Comparison of ENCODE assay signal across 2 cellular contexts in genomic region chr6:109006818-109007217, GRCh38.
TF ChIP-seq lines count a peak whose summit lies in the region.

No MANE protein-coding gene starts in this region.

TF ChIP-seq in SK-N-SH, 30 proteins besides CTCF, POLR2A, EP300 and RAD21:
- no peak for TF ChIP-seq REST (IDR thresholded peaks at IDR 0.05; ENCODE audit: low read depth, low read length)
- TF ChIP-seq NFIC (IDR thresholded peaks at IDR 0.05; ENCODE audit: borderline replicate concordance): no peak
- TF ChIP-seq TEAD4 (IDR thresholded peaks at IDR 0.05; ENCODE audit: borderline replicate concordance, insufficient read depth): no peak
- TF ChIP-seq SMC3 (IDR thresholded peaks at IDR 0.05; ENCODE audit: low read depth, low read length): no peak
- peak; percentile 57 for TF ChIP-seq GATA2 (CRISPR knock-in tag; IDR thresholded peaks at IDR 0.05)
- TF ChIP-seq GABPA (IDR thresholded peaks at IDR 0.05; ENCODE audit: low read depth): no peak
- TF ChIP-seq RCOR1 (IDR thresholded peaks at IDR 0.05; ENCODE audit: low read length): 0 out of 2 replicates have a peak, but pooled peaks have one; percentile 25
- TF ChIP-seq FOXJ3 (CRISPR knock-in tag; IDR thresholded peaks at IDR 0.05): no peak
- TF ChIP-seq JUND (IDR thresholded peaks at IDR 0.05): no peak
- no peak for TF ChIP-seq CHD2 (IDR thresholded peaks at IDR 0.05; ENCODE audit: low read length, partially characterized antibody)

TF ChIP-seq in SK-N-SH treated with all-trans-retinoic acid at 6 μM for 48 hours, 23 proteins besides CTCF, POLR2A, EP300 and RAD21 (continued from another document):
- no peak for TF ChIP-seq CREB5 (CRISPR knock-in tag; IDR thresholded peaks at IDR 0.05; ENCODE audit: low read depth)
- no peak for TF ChIP-seq SNAI2 (CRISPR knock-in tag; IDR thresholded peaks at IDR 0.05)
- no peak for TF ChIP-seq GLIS3 (CRISPR knock-in tag; IDR thresholded peaks at IDR 0.05)
- no peak for TF ChIP-seq ZC3H10 (CRISPR knock-in tag; IDR thresholded peaks at IDR 0.05)
- no peak for TF ChIP-seq PATZ1 (CRISPR knock-in tag; IDR thresholded peaks at IDR 0.05; ENCODE audit: borderline replicate concordance)
- TF ChIP-seq ISL1 (CRISPR knock-in tag; IDR thresholded peaks at IDR 0.05): no peak
- no peak for TF ChIP-seq BACH2 (CRISPR knock-in tag; IDR thresholded peaks at IDR 0.05; ENCODE audit: borderline replicate concordance)
- no peak for TF ChIP-seq ZFP3 (CRISPR knock-in tag; IDR thresholded peaks at IDR 0.05)
- TF ChIP-seq RARB (CRISPR knock-in tag; IDR thresholded peaks at IDR 0.05): no peak
- no peak for TF ChIP-seq CSRNP3 (CRISPR knock-in tag; IDR thresholded peaks at IDR 0.05)
- no peak for TF ChIP-seq ARNTL (CRISPR knock-in tag; IDR thresholded peaks at IDR 0.05; ENCODE audit: borderline replicate concordance, low read depth)
